Comparison of ENCODE assay signal across 8 cellular contexts in genomic region chr7:44847509-44847919, GRCh38.
DNase-seq lines count a peak whose midpoint lies in the region; ATAC-seq lines count a peak whose summit lies in the region.

No MANE protein-coding gene starts in this region.

- ATAC-seq in GM18870 (IDR thresholded peaks at IDR 0.05; ENCODE audit: unreplicated experiment), result peak; percentile 48
- ATAC-seq in HG03135 (IDR thresholded peaks at IDR 0.05; ENCODE audit: unreplicated experiment), result peak; percentile 62

- DNase-seq in AG08396 (ENCODE audit: low spot score) (peak; percentile 93), NCI-H345 (lab: John Stamatoyannopoulos, UW) (peak; percentile 88), left kidney (ENCODE audit: low read depth, low spot score) (peak; percentile 96)
- peak; percentile 90 for DNase-seq in activated CD4-positive, alpha-beta T cell treated with anti-CD3 and anti-CD28 coated beads for 48 hours
- peak; percentile 77 for DNase-seq in stimulated activated CD4-positive, alpha-beta T cell treated with anti-CD3 and anti-CD28 coated beads, Interleukin-1b, Interleukin-23, amount 100 ng/mL, for 4 hours (ENCODE audit: low read depth in 2 of 2)

- H3K27ac ChIP-seq in cingulate gyrus (ENCODE audit: low read depth, low read length), result peak overlapping the region; percentile 96

Comparison
In these comparisons a context has a peak if more than half of its experiments do, and no peak if none do; other contexts are left out.
1. Peak in every context shown above with its lines: DNase-seq, ATAC-seq and H3K27ac ChIP-seq.